In genomic region chr20:63159251-63159650, GRCh38 we compare ENCODE assay signal across 7 cellular contexts. TPM values are rescaled to one million over a fixed set of nuclear protein-coding genes. Genes with fewer than 3 reads are reported as not detected.
DNase-seq lines count a peak whose midpoint lies in the region; ATAC-seq, FAIRE-seq and TF ChIP-seq lines count a peak whose summit lies in the region.
"Not testable (repeated sequence)": the region's sequence is repeated elsewhere in the genome, so short reads cannot be mapped to it uniquely, and the experiment has no call there.

No MANE protein-coding gene starts in this region.

- not testable (repeated sequence) for H3K27me3 ChIP-seq in right cardiac atrium (ENCODE audit: control insufficient read depth, insufficient read depth); aorta (ENCODE audit: control insufficient read depth in 1 of 2, insufficient read depth in 2 of 2, low read length in 1 of 2)

- H3K36me3 Mint-ChIP-seq in activated naive CD8-positive, alpha-beta T cell treated with anti-CD3 and anti-CD28 coated beads, Interleukin-2, amount 10 ng/mL, durations not matched to agents 7 days and 5 days; glutamatergic neuron (ENCODE audit: unreplicated experiment): not testable (repeated sequence)

- POLR2A ChIA-PET in activated naive CD8-positive, alpha-beta T cell treated with anti-CD3 and anti-CD28 coated beads, Interleukin-2, amount 10 ng/mL, durations not matched to agents 7 days and 5 days (lab: Charles Lee): not testable (repeated sequence)

- H3K4me3 Mint-ChIP-seq in activated naive CD8-positive, alpha-beta T cell treated with anti-CD3 and anti-CD28 coated beads, Interleukin-2, amount 10 ng/mL, durations not matched to agents 7 days and 5 days; glutamatergic neuron (ENCODE audit: unreplicated experiment): not testable (repeated sequence)

- H3K9me3 ChIP-seq in right cardiac atrium (ENCODE audit: control insufficient read depth, low read length); mucosa of descending colon; aorta (ENCODE audit: control insufficient read depth, low read length): not testable (repeated sequence)

- H3K4me3 ChIP-seq in right cardiac atrium (ENCODE audit: low read length); mucosa of descending colon; aorta (ENCODE audit: low read length in 2 of 2): not testable (repeated sequence)

- not testable (repeated sequence) for ATAC-seq in activated naive CD8-positive, alpha-beta T cell treated with anti-CD3 and anti-CD28 coated beads, Interleukin-2, amount 10 ng/mL, durations not matched to agents 7 days and 5 days (ENCODE audit: low read depth); right cardiac atrium; mucosa of descending colon; aorta (ENCODE audit: low FRiP score)

- not testable (repeated sequence) for H3K27ac Mint-ChIP-seq in activated naive CD8-positive, alpha-beta T cell treated with anti-CD3 and anti-CD28 coated beads, Interleukin-2, amount 10 ng/mL, durations not matched to agents 7 days and 5 days; glutamatergic neuron (ENCODE audit: unreplicated experiment)

- H3K4me1 Mint-ChIP-seq in activated naive CD8-positive, alpha-beta T cell treated with anti-CD3 and anti-CD28 coated beads, Interleukin-2, amount 10 ng/mL, durations not matched to agents 7 days and 5 days: not testable (repeated sequence)
- H3K4me1 Mint-ChIP-seq in glutamatergic neuron (ENCODE audit: low read depth, unreplicated experiment): peaks cover 11% of the 10 kb centered on the region

- H3K27me3 Mint-ChIP-seq in activated naive CD8-positive, alpha-beta T cell treated with anti-CD3 and anti-CD28 coated beads, Interleukin-2, amount 10 ng/mL, durations not matched to agents 7 days and 5 days; glutamatergic neuron (ENCODE audit: unreplicated experiment): not testable (repeated sequence)

- not testable (repeated sequence) for DNase-seq in HTR-8/SVneo (ENCODE audit: insufficient read length, low spot score)
- peak; percentile 4 for DNase-seq in activated naive CD8-positive, alpha-beta T cell treated with anti-CD3 and anti-CD28 coated beads, Interleukin-2, amount 10 ng/mL, durations not matched to agents 7 days and 5 days
- peak; percentile 4 for DNase-seq in glutamatergic neuron
- peak; percentile 4 to 23 (median 19) for DNase-seq in right cardiac atrium
- DNase-seq in mucosa of descending colon: peak in 2 of 3 donors; percentile 2 to 3
- DNase-seq in posterior vena cava (ENCODE audit: low spot score): peak; percentile 62
- DNase-seq in aorta: peak; percentile 6 to 57

- intact Hi-C loops in right cardiac atrium (cut with DNase I); mucosa of descending colon (cut with DNase I, micrococcal nuclease); posterior vena cava (cut with DNase I); aorta (cut with DNase I): not testable (repeated sequence)

- WGBS in right cardiac atrium: 88% methylated on average over 20 of the region's 20 CpGs
- 88% methylated on average over 20 of the region's 20 CpGs for WGBS in aorta, 2 donors

- TF ChIP-seq CTCF in glutamatergic neuron (IDR thresholded peaks at IDR 0.05; ENCODE audit: partially characterized antibody, unreplicated experiment); mucosa of descending colon (IDR thresholded peaks at IDR 0.05): not testable (repeated sequence)

- not testable (repeated sequence) for H3K36me3 ChIP-seq in mucosa of descending colon (ENCODE audit: low read depth); aorta (ENCODE audit: control insufficient read depth in 1 of 2, insufficient read depth in 2 of 2, low read length in 1 of 2)

- H3K4me1 ChIP-seq in right cardiac atrium (ENCODE audit: control insufficient read depth, insufficient read depth, low read length); mucosa of descending colon (ENCODE audit: low read depth); aorta (ENCODE audit: control insufficient read depth in 1 of 2, insufficient read depth in 2 of 2, low read length in 2 of 2): not testable (repeated sequence)

- FAIRE-seq in HTR-8/SVneo (lab: Jason Lieb, UNC): peak; percentile 23

- H3K27ac ChIP-seq in right cardiac atrium (ENCODE audit: low read length); aorta (ENCODE audit: low read depth in 1 of 2, low read length in 2 of 2): not testable (repeated sequence)

- H3K9me3 Mint-ChIP-seq in activated naive CD8-positive, alpha-beta T cell treated with anti-CD3 and anti-CD28 coated beads, Interleukin-2, amount 10 ng/mL, durations not matched to agents 7 days and 5 days; glutamatergic neuron (ENCODE audit: unreplicated experiment): not testable (repeated sequence)

RNA-seq across cellular contexts. Expression of gene YTHDF1, which starts 56.7 kb away (rescaled TPM):
- total RNA-seq in activated naive CD8-positive, alpha-beta T cell treated with anti-CD3 and anti-CD28 coated beads, Interleukin-2, amount 10 ng/mL, durations not matched to agents 7 days and 5 days: 10 to 100 TPM; 38.0 to 41.2 TPM
- total RNA-seq in glutamatergic neuron (ENCODE audit: unreplicated experiment) (43.3 TPM), right cardiac atrium (10 to 100 TPM; 23.0 to 27.6 (median 25.2) TPM), mucosa of descending colon (10 to 100 TPM; 32.0 to 37.2 (median 34.2) TPM), posterior vena cava (10 to 100 TPM; 25.2 to 25.7 TPM), aorta (10 to 100 TPM; 27.2 to 30.4 TPM)
- polyA plus RNA-seq in right cardiac atrium (15.3 TPM), aorta (10 to 100 TPM; 19.8 to 22.2 TPM)
